17 cellular contexts compared by ENCODE assay signal in genomic region chr5:16803831-16804230, GRCh38.
"Had no signal": no experiment of that assay in that cellular context is flagged by ENCODE, and none has a peak within 500 bp of the region (broad histone marks: within the 10 kb centered on the region; RNA-seq: fewer than 3 reads in every experiment).

No MANE protein-coding gene starts in this region.

- H3K9me3 Mint-ChIP-seq: activated CD4-positive, alpha-beta T cell treated with anti-CD3 and anti-CD28 coated beads, Interleukin-2, amount 10 ng/mL, durations not matched to agents 7 days and 5 days; activated naive CD4-positive, alpha-beta T cell treated with anti-CD3 and anti-CD28 coated beads, Interleukin-2, amount 50 U/mL, for 72 hours; activated T-cell treated with anti-CD3 and anti-CD28 coated beads, Interleukin-2, amount 50 U/mL, for 72 hours; naive B cell had no signal

- H3K27me3 ChIP-seq: dorsolateral prefrontal cortex, hepatocyte, tibial artery had no signal

- H3K4me3 ChIP-seq: dorsolateral prefrontal cortex, hepatocyte, tibial artery had no signal

- H3K4me1 Mint-ChIP-seq: activated CD4-positive, alpha-beta T cell treated with anti-CD3 and anti-CD28 coated beads, Interleukin-2, amount 10 ng/mL, durations not matched to agents 7 days and 5 days; naive B cell; stimulated activated memory B cell treated with anti-CD40 and anti-IgM and Interleukin-4, amounts not matched to agents 10 μg/mL and 1 μg/mL and 100 μg/mL, for 72 hours; T-helper 17 cell had no signal

- H3K27ac Mint-ChIP-seq: activated CD4-positive, alpha-beta T cell treated with anti-CD3 and anti-CD28 coated beads, Interleukin-2, amount 10 ng/mL, durations not matched to agents 7 days and 5 days; activated naive CD4-positive, alpha-beta T cell treated with anti-CD3 and anti-CD28 coated beads, Interleukin-2, amount 50 U/mL, for 72 hours; activated T-cell treated with anti-CD3 and anti-CD28 coated beads, Interleukin-2, amount 50 U/mL, for 72 hours; stimulated activated memory B cell treated with anti-CD40 and anti-IgM and Interleukin-4, amounts not matched to agents 10 μg/mL and 1 μg/mL and 100 μg/mL, for 72 hours; T-helper 17 cell had no signal

- FAIRE-seq: keratinocyte, TTC549 had no signal

- H3K4me1 ChIP-seq: parathyroid adenoma had no signal

- H3K4me3 Mint-ChIP-seq: activated CD4-positive, alpha-beta T cell treated with anti-CD3 and anti-CD28 coated beads, Interleukin-2, amount 10 ng/mL, durations not matched to agents 7 days and 5 days; activated T-cell treated with anti-CD3 and anti-CD28 coated beads, Interleukin-2, amount 50 U/mL, for 72 hours; stimulated activated memory B cell treated with anti-CD40 and anti-IgM and Interleukin-4, amounts not matched to agents 10 μg/mL and 1 μg/mL and 100 μg/mL, for 72 hours; T-helper 17 cell had no signal

- H3K79me2 ChIP-seq: parathyroid adenoma had no signal

- H3K9me3 ChIP-seq: tibial artery had no signal

- H3K9ac ChIP-seq: parathyroid adenoma had no signal

- H3K36me3 Mint-ChIP-seq: activated naive CD4-positive, alpha-beta T cell treated with anti-CD3 and anti-CD28 coated beads, Interleukin-2, amount 50 U/mL, for 72 hours; naive B cell; stimulated activated memory B cell treated with anti-CD40 and anti-IgM and Interleukin-4, amounts not matched to agents 10 μg/mL and 1 μg/mL and 100 μg/mL, for 72 hours had no signal

- ATAC-seq: activated naive CD4-positive, alpha-beta T cell treated with anti-CD3 and anti-CD28 coated beads, Interleukin-2, amount 50 U/mL, for 72 hours; activated T-cell treated with anti-CD3 and anti-CD28 coated beads, Interleukin-2, amount 50 U/mL, for 72 hours; left lobe of liver; stimulated activated memory B cell treated with anti-CD40 and anti-IgM and Interleukin-4, amounts not matched to agents 10 μg/mL and 1 μg/mL and 100 μg/mL, for 72 hours; T-helper 17 cell had no signal

- H3K27me3 Mint-ChIP-seq: stimulated activated memory B cell treated with anti-CD40 and anti-IgM and Interleukin-4, amounts not matched to agents 10 μg/mL and 1 μg/mL and 100 μg/mL, for 72 hours had no signal

- DNase-seq: activated CD4-positive, alpha-beta T cell treated with anti-CD3 and anti-CD28 coated beads, Interleukin-2, amount 10 ng/mL, durations not matched to agents 7 days and 5 days; activated CD8-positive, alpha-beta memory T cell treated with anti-CD3 and anti-CD28 coated beads, Interleukin-2, amount 50 U/mL, for 48 hours; activated gamma-delta T cell; activated T-cell treated with anti-CD3 and anti-CD28 coated beads, Interleukin-2, amount 50 U/mL, for 72 hours; dorsolateral prefrontal cortex; naive B cell; stimulated activated CD4-positive, alpha-beta T cell treated with anti-CD3 and anti-CD28 coated beads, Interleukin-12 subunit alpha, Interleukin-12 subunit beta, amount 100 ng/mL, for 4 hours; stimulated activated CD4-positive, alpha-beta T cell treated with anti-CD3 and anti-CD28 coated beads, Interleukin-2, amount 100 ng/mL, for 24 hours; T-helper 17 cell; tibial artery had no signal

- H2AFZ ChIP-seq: hepatocyte, parathyroid adenoma had no signal

- H3K36me3 ChIP-seq: tibial artery had no signal

- H3K27ac ChIP-seq: dorsolateral prefrontal cortex, hepatocyte, parathyroid adenoma, tibial artery had no signal

- H3K4me2 ChIP-seq: hepatocyte had no signal
